Comparison of ENCODE assay signal across 17 cellular contexts in the genomic region with DNA sequence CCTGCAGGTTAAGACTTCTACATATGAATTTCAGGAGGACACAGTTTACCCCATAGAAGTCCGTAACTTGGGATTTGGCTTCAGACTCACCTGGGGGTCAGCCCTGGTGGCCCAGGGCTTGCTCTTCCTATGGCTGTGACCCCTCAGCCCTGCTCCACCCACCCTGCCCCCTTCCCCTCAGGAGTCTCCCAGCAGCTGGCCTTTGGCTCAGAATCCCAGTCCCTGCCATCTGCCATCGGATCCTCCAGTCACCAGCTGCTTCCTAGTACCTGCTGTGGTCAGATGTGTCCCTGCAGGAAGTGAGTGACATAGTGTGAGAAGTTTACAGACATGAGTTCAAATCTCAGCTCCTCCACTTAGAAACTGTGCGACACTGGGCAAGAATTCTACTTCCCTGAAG.
"Had no signal": no experiment of that assay in that cellular context is flagged by ENCODE, and none has a peak within 500 bp of the region (broad histone marks: within the 10 kb centered on the region; RNA-seq: fewer than 3 reads in every experiment).

No MANE protein-coding gene starts in this region.

- H3K4me3 ChIP-seq: dorsolateral prefrontal cortex, esophagus squamous epithelium, mucosa of descending colon, psoas muscle, smooth muscle cell, thyroid gland had no signal

- H3K9me3 ChIP-seq: esophagus squamous epithelium, mucosa of descending colon, neutrophil, thyroid gland had no signal

- DNase-seq: cortex of kidney; effector CD8-positive, alpha-beta T cell; esophagus squamous epithelium; foreskin fibroblast; hypothalamus; kidney glomerular epithelial cell; mammary epithelial cell; naive thymus-derived CD8-positive, alpha-beta T cell; psoas muscle; retina; stimulated activated CD4-positive, alpha-beta T cell treated with anti-CD3 and anti-CD28 coated beads, Interleukin-2, amount 100 ng/mL, for 48 hours; stimulated activated naive CD4-positive, alpha-beta T cell treated with Interleukin-2 at 50 U/mL for 16 hours; thyroid gland had no signal

- H3K4me2 ChIP-seq: smooth muscle cell had no signal

- H3K4me1 ChIP-seq: psoas muscle, thyroid gland had no signal

- H3K36me3 ChIP-seq: esophagus squamous epithelium, neutrophil, thyroid gland had no signal

- H3K27ac ChIP-seq: dorsolateral prefrontal cortex, neutrophil, psoas muscle, thyroid gland had no signal

- H3K27me3 ChIP-seq: thyroid gland had no signal

- ATAC-seq: naive thymus-derived CD8-positive, alpha-beta T cell; psoas muscle had no signal
